8 cellular contexts compared by ENCODE assay signal in genomic region chr18:46071894-46072867, GRCh38. TPM values are rescaled to one million over a fixed set of nuclear protein-coding genes. Genes with fewer than 3 reads are reported as not detected.
A peak's percentile ranks its signal among the peaks of the same experiment; 100 is the strongest.
DNase-seq lines count a peak whose midpoint lies in the region; FAIRE-seq and TF ChIP-seq lines count a peak whose summit lies in the region.

Gene PSTPIP2, minus strand, starts transcription at chr18:46072260. Its CDS starts 72 bp downstream, at chr18:46072188.

- intact Hi-C loops in dorsolateral prefrontal cortex (cut with DNase I) = loop anchor here (2.0 to 10.0 kb wide), 8 partner anchors 40 to 407 kb away; partner anchors contain the start of gene EPG5 (in 1 of the 2)

- TF ChIP-seq POLR2A in H54 (IDR thresholded peaks at IDR 0.05; ENCODE audit: low read depth, low read length) = peak; percentile 33; the same call in 1 of the 2 replicates

- DNase-seq in EL (peak; percentile 68), H54 (ENCODE audit: insufficient read length, low spot score) (peak; percentile 48), NCI-H1048 (lab: John Stamatoyannopoulos, UW) (peak; percentile 43), dorsolateral prefrontal cortex (peak in 5 of 10 donors; percentile 39 to 71 (median 62)), lung microvascular endothelial cell (ENCODE audit: low read depth in 2 of 2) (peak; percentile 49 to 52), inferior parietal cortex (ENCODE audit: extremely low spot score) (no peak)
- peak; percentile 43 to 49 for DNase-seq in activated CD4-positive, alpha-beta T cell treated with anti-CD3 and anti-CD28 coated beads, Interleukin-2, amount 50 U/mL, for 24 hours (ENCODE audit: low read depth in 1 of 2, low spot score in 1 of 2)
- DNase-seq in stimulated activated CD8-positive, alpha-beta memory T cell treated with anti-CD3 and anti-CD28 coated beads, Interleukin-12 subunit alpha, Interleukin-12 subunit beta, amount 100 ng/mL, for 1 hour (ENCODE audit: low read depth) = peak; percentile 56

- no peak for FAIRE-seq in H54 (lab: Jason Lieb, UNC)

- H3K4me3 ChIP-seq in dorsolateral prefrontal cortex = peak within 1 kb of the TSS; percentile 33 to 81 (median 64)

- no peak for TF ChIP-seq CTCF in dorsolateral prefrontal cortex (IDR thresholded peaks at IDR 0.05 in 54 of 56, conservative IDR thresholded peaks at IDR 0.05 in 2 of 56; ENCODE audit: low read depth in 1 of 56, partially characterized antibody in 56 of 56)

- peaks cover 0 to 15% (median 0%) of the 10 kb centered on the region in 45 donors for H3K27me3 ChIP-seq in dorsolateral prefrontal cortex

- H3K27ac ChIP-seq in dorsolateral prefrontal cortex = peak within 1 kb of the TSS in 6 of 59 donors; percentile 4 to 58 (median 26)

RNA-seq across cellular contexts. Expression of gene PSTPIP2, which starts in this region (rescaled TPM):
- total RNA-seq in dorsolateral prefrontal cortex (1 to 10 TPM in 91 of 120 experiments, under 1 TPM in 29; 0.24 to 7.2 (median 1.7) TPM), lung microvascular endothelial cell (0.20 and 1.1 TPM in 2 replicates)
